8 cellular contexts compared by ENCODE assay signal in genomic region chr12:21656931-21657335, GRCh38. TPM values are rescaled to one million over a fixed set of nuclear protein-coding genes. Genes with fewer than 3 reads are reported as not detected.
A peak's percentile ranks its signal among the peaks of the same experiment; 100 is the strongest.
DNase-seq lines count a peak whose midpoint lies in the region; ATAC-seq and TF ChIP-seq lines count a peak whose summit lies in the region.

No MANE protein-coding gene starts in this region.

- H3K4me3 ChIP-seq in BE2C (ENCODE audit: low read depth, low read length) (peak overlapping the region; percentile 89), left ventricle myocardium inferior (peak overlapping the region; percentile 91)

- peak; percentile 57 for DNase-seq in BE2C
- peak; percentile 64 for DNase-seq in RPMI8226
- DNase-seq in amniotic epithelial cell (ENCODE audit: low read depth) = peak; percentile 52
- peak; percentile 28 for DNase-seq in left ventricle myocardium inferior
- peak; percentile 68 for DNase-seq in pons (ENCODE audit: low spot score)
- no peak for DNase-seq in NCI-H1105 (lab: John Stamatoyannopoulos, UW)

- no peaks in the 10 kb centered on the region; the same call in none of the 2 replicates for H3K4me1 ChIP-seq in BE2C
- H3K4me1 ChIP-seq in left ventricle myocardium inferior = peaks cover 60% of the 10 kb centered on the region

- peak overlapping the region; percentile 97 for H3K27ac ChIP-seq in left ventricle myocardium inferior (replicated peaks)

- peak; percentile 42 for ATAC-seq in GM19023 (IDR thresholded peaks at IDR 0.05; ENCODE audit: unreplicated experiment)
- ATAC-seq in HG03196 (IDR thresholded peaks at IDR 0.05; ENCODE audit: unreplicated experiment) = peak; percentile 39

- H3K9me3 ChIP-seq in BE2C (no peaks in the 10 kb centered on the region; the same call in 1 of the 2 replicates), left ventricle myocardium inferior (replicated peaks) (no peaks in the 10 kb centered on the region)

- TF ChIP-seq CTCF in BE2C (IDR thresholded peaks at IDR 0.05; ENCODE audit: low read depth, low read length) (no peak), left ventricle myocardium inferior (IDR thresholded peaks at IDR 0.05; ENCODE audit: borderline replicate concordance) (no peak)

- H3K27me3 ChIP-seq in BE2C (no peaks in the 10 kb centered on the region), left ventricle myocardium inferior (ENCODE audit: low read depth) (no peaks in the 10 kb centered on the region)

- intact Hi-C loops in left ventricle myocardium inferior (cut with micrococcal nuclease) = no loop called here

- peaks cover 52% of the 10 kb centered on the region for H3K36me3 ChIP-seq in BE2C
- H3K36me3 ChIP-seq in left ventricle myocardium inferior = peaks cover 30% of the 10 kb centered on the region

RNA-seq across cellular contexts. Expression of gene LDHB, which starts 0.7 kb away (rescaled TPM):
- 908 TPM for polyA plus RNA-seq in BE2C (2012; ENCODE audit: insufficient read depth, insufficient read length, low read depth)
- total RNA-seq in left ventricle myocardium inferior = 2,441 TPM

RNA-seq across cellular contexts. Expression of gene GYS2, which starts 52.3 kb away (rescaled TPM):
- not detected for polyA plus RNA-seq in BE2C (2012; ENCODE audit: insufficient read depth, insufficient read length, low read depth)
- total RNA-seq in left ventricle myocardium inferior = not detected
